In genomic region chr13:66835040-66835628, GRCh38 we compare ENCODE assay signal across 11 cellular contexts.
DNase-seq lines count a peak whose midpoint lies in the region; ATAC-seq and TF ChIP-seq lines count a peak whose summit lies in the region.
"Had no signal": no experiment of that assay in that cellular context is flagged by ENCODE, and none has a peak within 500 bp of the region (broad histone marks: within the 10 kb centered on the region; RNA-seq: fewer than 3 reads in every experiment).

No MANE protein-coding gene starts in this region.

- no peak for ATAC-seq in IMR-90 (ENCODE audit: low read depth)
- peak; percentile 42; the same call in 2 of the 3 replicates for ATAC-seq in SK-N-SH treated with all-trans-retinoic acid at 6 μM for 48 hours
- no peak for ATAC-seq in GM21515 (IDR thresholded peaks at IDR 0.05; ENCODE audit: unreplicated experiment)

- no peak overlapping the region for H3K27ac Mint-ChIP-seq in CD14-positive monocyte
- H3K27ac Mint-ChIP-seq: stimulated activated naive CD8-positive, alpha-beta T cell treated with anti-CD3 and anti-CD28 coated beads, Interleukin-15, Interleukin-2, amounts not matched to agents 100 ng/mL and 50 ng/mL, for 24 hours had no signal

- no peak overlapping the region for H2BK5ac ChIP-seq in IMR-90 (ENCODE audit: low read depth, low read length, poor library complexity, severe bottlenecking)

- H4K91ac ChIP-seq in IMR-90 (ENCODE audit: insufficient read depth, low read depth, low read length) = no peak overlapping the region

- no peak overlapping the region for H3K4me3 Mint-ChIP-seq in CD14-positive monocyte
- H3K4me3 Mint-ChIP-seq: stimulated activated naive CD8-positive, alpha-beta T cell treated with anti-CD3 and anti-CD28 coated beads, Interleukin-15, Interleukin-2, amounts not matched to agents 100 ng/mL and 50 ng/mL, for 24 hours had no signal

- no peaks in the 10 kb centered on the region for H3K4me1 Mint-ChIP-seq in CD14-positive monocyte

- intact Hi-C loops in IMR-90 (cut with micrococcal nuclease) (no loop called here), CD14-positive monocyte (cut with micrococcal nuclease) (no loop called here)

- no peak for TF ChIP-seq CTCF in IMR-90 (conservative IDR thresholded peaks at IDR 0.05; ENCODE audit: low read depth, low read length)
- no peak for TF ChIP-seq CTCF in cardiac muscle cell (IDR thresholded peaks at IDR 0.05; ENCODE audit: low read depth, low read length)
- TF ChIP-seq CTCF in CD14-positive monocyte (IDR thresholded peaks at IDR 0.05) = no peak

- no peaks in the 10 kb centered on the region for H3K9me1 ChIP-seq in IMR-90 (ENCODE audit: insufficient read depth, low read length)

- DNase-seq in IMR-90 (peak; percentile 18), cardiac muscle cell (ENCODE audit: low read depth in 1 of 2, low spot score in 1 of 2) (peak; percentile 60 to 67), retina (peak; percentile 82), CD14-positive monocyte (ENCODE audit: low spot score) (no peak), HPDE6-E6E7 (ENCODE audit: extremely low spot score) (no peak), NOMO-1 treated with DMSO at 0.1 percent for 48 hours (lab: John Stamatoyannopoulos, UW; ENCODE audit: unreplicated experiment) (no peak)
- DNase-seq: GDM1 had no signal

- dilution Hi-C loops in IMR-90 (cut with HindIII; ENCODE audit: low sequenced_read_pairs, unreplicated experiment) = no loop called here

- H3K9ac ChIP-seq in IMR-90 (ENCODE audit: low read depth, low read length) = no peak overlapping the region

- no peak overlapping the region for H3K4me3 ChIP-seq in IMR-90 (ENCODE audit: insufficient read depth, low read depth, low read length)
- no peak overlapping the region for H3K4me3 ChIP-seq in cardiac muscle cell

- no peak overlapping the region; the same call in 1 of the 2 replicates for H3K56ac ChIP-seq in IMR-90 (ENCODE audit: extremely low read depth, insufficient read depth, low read length)

- no peaks in the 10 kb centered on the region for H3K27me3 Mint-ChIP-seq in CD14-positive monocyte (ENCODE audit: low read depth in 3 of 3)
- H3K27me3 Mint-ChIP-seq: stimulated activated naive CD8-positive, alpha-beta T cell treated with anti-CD3 and anti-CD28 coated beads, Interleukin-15, Interleukin-2, amounts not matched to agents 100 ng/mL and 50 ng/mL, for 24 hours had no signal

- H3K14ac ChIP-seq in IMR-90 (replicated peaks; ENCODE audit: low read depth, low read length) = no peak overlapping the region

- no peak for TF ChIP-seq RAD21 in IMR-90 (IDR thresholded peaks at IDR 0.05; ENCODE audit: low read length)

- H3K27me3 ChIP-seq in IMR-90 (ENCODE audit: control insufficient read depth, insufficient read depth, low read length) (no peaks in the 10 kb centered on the region), cardiac muscle cell (no peaks in the 10 kb centered on the region)

- no peak overlapping the region for H2BK20ac ChIP-seq in IMR-90 (ENCODE audit: low read depth, low read length)

- H3K4me1 ChIP-seq in IMR-90 (ENCODE audit: control insufficient read depth, insufficient read depth, low read length) (no peaks in the 10 kb centered on the region), cardiac muscle cell (ENCODE audit: low read depth) (peaks cover 14% of the 10 kb centered on the region)

- H3K23ac ChIP-seq in IMR-90 (ENCODE audit: low read depth, low read length) = no peak overlapping the region

- H4K20me1 ChIP-seq in IMR-90 (ENCODE audit: insufficient read depth, low read length) = no peaks in the 10 kb centered on the region

- no peaks in the 10 kb centered on the region for H3K79me1 ChIP-seq in IMR-90 (ENCODE audit: low read depth in 1 of 2, low read length in 2 of 2)

- H3K36me3 Mint-ChIP-seq in CD14-positive monocyte = no peaks in the 10 kb centered on the region

- H4K8ac ChIP-seq in IMR-90 (ENCODE audit: low read depth in 2 of 2, low read length in 2 of 2) = no peak overlapping the region

- peaks cover 0 to 7% (median 2%) of the 10 kb centered on the region in 7 donors for H3K9me3 Mint-ChIP-seq in CD14-positive monocyte
- H3K9me3 Mint-ChIP-seq: stimulated activated naive CD8-positive, alpha-beta T cell treated with anti-CD3 and anti-CD28 coated beads, Interleukin-15, Interleukin-2, amounts not matched to agents 100 ng/mL and 50 ng/mL, for 24 hours had no signal

- CTCF ChIA-PET in IMR-90 (lab: Yijun Ruan, JAX) = interaction anchor here (0.6 to 1.2 kb wide), 2 partner anchors 50 to 328 kb away, joined by 3 read pairs; no protein-coding TSS in a partner anchor

- H2BK120ac ChIP-seq in IMR-90 (ENCODE audit: low read depth, low read length) = no peak overlapping the region

- no peak overlapping the region for H3K27ac ChIP-seq in IMR-90 (ENCODE audit: insufficient read depth, low read length)
- peak overlapping the region; percentile 38 for H3K27ac ChIP-seq in cardiac muscle cell
- H3K27ac ChIP-seq: HL-60 had no signal

- H2BK15ac ChIP-seq in IMR-90 (ENCODE audit: low read depth, low read length) = no peak overlapping the region

- H4K5ac ChIP-seq in IMR-90 (ENCODE audit: low read depth, low read length) = no peak overlapping the region

- no peak for TF ChIP-seq POLR2A in IMR-90 (IDR thresholded peaks at IDR 0.05; ENCODE audit: low read depth, low read length)

- no peak overlapping the region for H3K4ac ChIP-seq in IMR-90 (ENCODE audit: low read depth, low read length)

- no peaks in the 10 kb centered on the region for H3K9me3 ChIP-seq in IMR-90 (ENCODE audit: control insufficient read depth, insufficient read depth, low read length)
- no peaks in the 10 kb centered on the region for H3K9me3 ChIP-seq in cardiac muscle cell (ENCODE audit: low read depth)

- H2AK5ac ChIP-seq in IMR-90 (ENCODE audit: low read depth, low read length) = no peak overlapping the region

- H2AFZ ChIP-seq in IMR-90 (replicated peaks; ENCODE audit: low read length, poor library complexity) = peak overlapping the region; percentile 35

- no peak overlapping the region for H3K18ac ChIP-seq in IMR-90 (ENCODE audit: low read depth, low read length)

- no peaks in the 10 kb centered on the region for H3K36me3 ChIP-seq in IMR-90 (ENCODE audit: control insufficient read depth, insufficient read depth, low read length)
- H3K36me3 ChIP-seq in cardiac muscle cell = no peaks in the 10 kb centered on the region

- H3K4me2 ChIP-seq in IMR-90 (ENCODE audit: low read depth, low read length) = no peak overlapping the region; the same call in 1 of the 2 replicates

- WGBS in IMR-90 (ENCODE audit: extremely low coverage in 2 of 2, insufficient read length in 1 of 2), 2 experiments = 15% methylated on average over 4 of the region's 9 CpGs; no CpG with 5 or more reads in 1 of the 2 experiments

- POLR2A ChIA-PET in IMR-90 (lab: Charles Lee; ENCODE audit: unreplicated experiment) = no interaction called here

- in situ Hi-C loops in IMR-90 (cut with MboI; ENCODE audit: low sequenced_read_pairs) = no loop called here

- no TSS peak for BruUV-seq in IMR-90 (replicated peaks; lab: Mats Ljungman, UMichigan)

- H2AK9ac ChIP-seq in IMR-90 (replicated peaks; ENCODE audit: low read depth, low read length, poor library complexity) = no peak overlapping the region

TF ChIP-seq in IMR-90, 13 proteins besides CTCF, POLR2A, EP300 and RAD21 (continues in another document):
- TF ChIP-seq SMC3 (IDR thresholded peaks at IDR 0.05; ENCODE audit: low read depth, low read length) (no peak), RCOR1 (IDR thresholded peaks at IDR 0.05; ENCODE audit: insufficient replicate concordance, low read length) (no peak), CEBPB (IDR thresholded peaks at IDR 0.05; ENCODE audit: low read depth, low read length) (no peak), RFX5 (IDR thresholded peaks at IDR 0.05; ENCODE audit: low read depth, low read length) (no peak), USF2 (IDR thresholded peaks at IDR 0.05; ENCODE audit: low read depth, low read length) (no peak)

TF ChIP-seq in SK-N-SH treated with all-trans-retinoic acid at 6 μM for 48 hours, 23 proteins besides CTCF, POLR2A, EP300 and RAD21:
- no peak for TF ChIP-seq TCF4 (CRISPR knock-in tag; IDR thresholded peaks at IDR 0.05; ENCODE audit: borderline replicate concordance)
- TF ChIP-seq ISL1 (CRISPR knock-in tag; IDR thresholded peaks at IDR 0.05) = peak; percentile 28; the same call in 1 of the 2 replicates
- TF ChIP-seq ZNF565 (CRISPR knock-in tag; conservative IDR thresholded peaks at IDR 0.05; ENCODE audit: low read depth) = no peak

Comparison
In these comparisons a context has a peak if more than half of its experiments do, and no peak if none do; other contexts are left out.
1. DNase-seq: peak in IMR-90 (single experiment), cardiac muscle cell (2 of 2) and retina (single experiment); none in CD14-positive monocyte (single experiment), HPDE6-E6E7 (single experiment) and NOMO-1 treated with DMSO at 0.1 percent for 48 hours (single experiment).